21 cellular contexts compared by ENCODE assay signal in genomic region chr16:85654251-85655115, GRCh38.
"Had no signal": no experiment of that assay in that cellular context is flagged by ENCODE, and none has a peak within 500 bp of the region (broad histone marks: within the 10 kb centered on the region; RNA-seq: fewer than 3 reads in every experiment).

No MANE protein-coding gene starts in this region.

- DNase-seq: activated T-cell treated with anti-CD3 and anti-CD28 coated beads, Interleukin-2, amount 50 U/mL, for 1 hour; effector memory CD4-positive, alpha-beta T cell; foreskin melanocyte; immature natural killer cell; kidney glomerular epithelial cell; mesenchymal stem cell; stimulated activated CD4-positive, alpha-beta T cell treated with anti-CD3 and anti-CD28 coated beads, Interleukin-2, amount 100 ng/mL, for 48 hours; stimulated activated naive CD4-positive, alpha-beta T cell; T-helper 9 cell; testis had no signal

- H3K4me3 ChIP-seq: adrenal gland, smooth muscle cell, testis had no signal

- ATAC-seq: esophagus mucosa, sciatic nerve, WTC11 had no signal

- H3K4me2 ChIP-seq: smooth muscle cell had no signal

- H3K36me3 Mint-ChIP-seq: activated naive CD8-positive, alpha-beta T cell had no signal

- H3K9me3 ChIP-seq: adrenal gland, ascending aorta, testis had no signal

- H3K9ac ChIP-seq: parathyroid adenoma had no signal

- H3K4me1 Mint-ChIP-seq: WTC11 had no signal

- H3K79me2 ChIP-seq: parathyroid adenoma had no signal

- H3K27me3 Mint-ChIP-seq: activated naive CD8-positive, alpha-beta T cell; central memory CD8-positive, alpha-beta T cell; type B pancreatic cell had no signal

- H3K27ac ChIP-seq: parathyroid adenoma had no signal

- H2AFZ ChIP-seq: parathyroid adenoma had no signal

- H3K27me3 ChIP-seq: adrenal gland, ascending aorta, testis had no signal

- H3K9me3 Mint-ChIP-seq: central memory CD8-positive, alpha-beta T cell; immature natural killer cell; nephron; type B pancreatic cell; WTC11 had no signal

- H3K4me3 Mint-ChIP-seq: activated naive CD8-positive, alpha-beta T cell; central memory CD8-positive, alpha-beta T cell; immature natural killer cell; nephron; WTC11 had no signal

- H3K27ac Mint-ChIP-seq: activated naive CD8-positive, alpha-beta T cell; nephron; WTC11 had no signal
